In the genomic region with DNA sequence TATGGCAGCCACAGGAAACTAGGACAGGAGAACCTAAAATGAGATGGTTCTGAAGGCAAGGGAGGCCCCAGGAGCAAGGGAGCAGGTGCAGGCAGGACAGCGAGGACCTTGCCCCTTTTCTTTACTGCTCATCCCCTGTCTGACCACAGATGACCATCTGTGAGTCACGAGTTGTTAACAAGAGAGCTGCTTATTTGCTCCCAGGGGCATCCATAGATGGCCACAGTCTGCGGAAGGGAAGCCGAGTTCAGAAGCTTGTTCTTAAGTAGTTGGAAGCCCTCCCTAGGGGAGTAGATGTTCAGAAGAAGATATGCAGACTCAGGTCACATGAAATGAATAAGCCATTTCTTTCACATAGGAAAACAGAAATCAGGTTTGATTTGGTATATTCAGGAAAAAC, we compare ENCODE assay signal across 21 cellular contexts.
DNase-seq lines count a peak whose midpoint lies in the region; TF ChIP-seq lines count a peak whose summit lies in the region.
"Had no signal": no experiment of that assay in that cellular context is flagged by ENCODE, and none has a peak within 500 bp of the region (broad histone marks: within the 10 kb centered on the region; RNA-seq: fewer than 3 reads in every experiment).

No MANE protein-coding gene starts in this region.

- no peak overlapping the region for H3K27ac ChIP-seq in adrenal gland

- intact Hi-C loops in adrenal gland (cut with DNase I): no loop called here

- POLR2A ChIA-PET in BJ (lab: Charles Lee): no interaction called here

- TF ChIP-seq POLR2A in adrenal gland (IDR thresholded peaks at IDR 0.05): no peak

- H3K27me3 ChIP-seq in BJ (ENCODE audit: control insufficient read depth, insufficient read depth, low read length): no peaks in the 10 kb centered on the region
- H3K27me3 ChIP-seq in BE2C: no peaks in the 10 kb centered on the region
- no peaks in the 10 kb centered on the region for H3K27me3 ChIP-seq in adrenal gland

- H3K36me3 ChIP-seq in BJ (ENCODE audit: control insufficient read depth, insufficient read depth, low read length) (peaks cover 6% of the 10 kb centered on the region), BE2C (no peaks in the 10 kb centered on the region), adrenal gland (replicated peaks in 1 of 2) (no peaks in the 10 kb centered on the region)

- peak; percentile 41 for DNase-seq in BJ (ENCODE audit: low read depth)
- DNase-seq in LHCN-M2 (ENCODE audit: low read depth): peak; percentile 97
- peak; percentile 12 for DNase-seq in epithelial cell of esophagus (ENCODE audit: low read depth)
- DNase-seq in myocyte (ENCODE audit: low read depth): peak; percentile 95
- DNase-seq in hypothalamus (lab: John Stamatoyannopoulos, UW): no peak
- DNase-seq in dedifferentiated amniotic fluid mesenchymal stem cell (ENCODE audit: extremely low spot score): no peak
- DNase-seq in BE2C: no peak
- DNase-seq in adrenal gland: no peak
- DNase-seq: activated CD4-positive, alpha-beta T cell treated with anti-CD3 and anti-CD28 coated beads, Interleukin-2, amount 50 U/mL, for 1 hour; activated T-cell treated with anti-CD3 and anti-CD28 coated beads, Interleukin-2, amount 50 U/mL, for 24 hours; Calu3; cerebellar nuclear complex; endodermal cell; H9; mesendoderm; MM.1S; NCI-H187 treated with DMSO at 0.1 percent for 48 hours; NCI-H510A; nephron progenitor cell; SK-N-SH; stimulated activated CD4-positive, alpha-beta T cell treated with anti-CD3 and anti-CD28 coated beads, Interleukin-1b, Interleukin-23, amount 100 ng/mL, for 48 hours had no signal

- CTCF ChIA-PET in BJ (lab: Yijun Ruan, JAX): interaction anchor here (1.0 to 2.1 kb wide), 3 partner anchors 21 to 152 kb away, joined by 3 to 8 read pairs (median 4); no protein-coding TSS in a partner anchor

- no peaks in the 10 kb centered on the region for H3K4me1 ChIP-seq in BE2C
- no peaks in the 10 kb centered on the region for H3K4me1 ChIP-seq in adrenal gland (replicated peaks in 1 of 2)

- H3K9me3 ChIP-seq in BE2C: no peaks in the 10 kb centered on the region
- no peaks in the 10 kb centered on the region for H3K9me3 ChIP-seq in adrenal gland (replicated peaks in 1 of 3)
- H3K9me3 ChIP-seq: SK-N-SH had no signal

- 82 to 92% (median 87%) methylated on average over 3 to 4 of the region's 4 CpGs for WGBS in adrenal gland, 4 donors

- TF ChIP-seq CTCF in BJ (IDR thresholded peaks at IDR 0.05; ENCODE audit: insufficient read depth, low read depth, low read length): no peak
- no peak for TF ChIP-seq CTCF in epithelial cell of esophagus (IDR thresholded peaks at IDR 0.05; ENCODE audit: insufficient read depth, low read depth, low read length, missing control alignments)
- TF ChIP-seq CTCF in BE2C (IDR thresholded peaks at IDR 0.05; ENCODE audit: low read depth, low read length): no peak
- TF ChIP-seq CTCF in adrenal gland (IDR thresholded peaks at IDR 0.05): no peak

- no peak overlapping the region for H3K4me3 ChIP-seq in BJ (ENCODE audit: low read depth, low read length)
- no peak overlapping the region for H3K4me3 ChIP-seq in epithelial cell of esophagus (ENCODE audit: low read length)
- no peak overlapping the region for H3K4me3 ChIP-seq in BE2C (ENCODE audit: low read depth, low read length)
- H3K4me3 ChIP-seq in adrenal gland: no peak overlapping the region

Comparison
In these comparisons a context has a peak if more than half of its experiments do, and no peak if none do; other contexts are left out.
1. DNase-seq: peak in BJ (single experiment), LHCN-M2 (single experiment), epithelial cell of esophagus (single experiment) and myocyte (single experiment); none in hypothalamus (0 of 51), dedifferentiated amniotic fluid mesenchymal stem cell (single experiment), BE2C (single experiment) and adrenal gland (0 of 7).